ENCODE assay signal across 8 cellular contexts in genomic region chr11:100925935-100926334, GRCh38.
DNase-seq lines count a peak whose midpoint lies in the region; ATAC-seq, FAIRE-seq and TF ChIP-seq lines count a peak whose summit lies in the region.

No MANE protein-coding gene starts in this region.

- no peak overlapping the region for H3K4me3 ChIP-seq in A549
- H3K4me3 ChIP-seq in adipocyte (ENCODE audit: low read length), result no peak overlapping the region
- H3K4me3 ChIP-seq in coronary artery, result no peak overlapping the region

- TF ChIP-seq POLR2A in A549 (IDR thresholded peaks at IDR 0.05; ENCODE audit: low read length), result no peak

- no peak for TF ChIP-seq CTCF in A549 (IDR thresholded peaks at IDR 0.05)
- TF ChIP-seq CTCF in coronary artery (IDR thresholded peaks at IDR 0.05), result no peak

- no peaks in the 10 kb centered on the region for H3K27me3 ChIP-seq in adipocyte (replicated peaks; ENCODE audit: control insufficient read depth, insufficient read depth, low read length)

- H3K4me1 ChIP-seq in A549 (peaks cover 5% of the 10 kb centered on the region; the same call in 2 of the 3 replicates), adipocyte (ENCODE audit: control insufficient read depth, insufficient read depth, low read length) (peaks cover 2% of the 10 kb centered on the region)

- no peaks in the 10 kb centered on the region for H3K36me3 ChIP-seq in adipocyte (ENCODE audit: control insufficient read depth, insufficient read depth, low read length, severe bottlenecking)

- ATAC-seq in A549 (no peak; a peak in 2 of 6 replicates), GM19455 (IDR thresholded peaks at IDR 0.05; ENCODE audit: unreplicated experiment) (peak; percentile 76), HG03159 (IDR thresholded peaks at IDR 0.05; ENCODE audit: unreplicated experiment) (peak; percentile 90)

- peak in 1 of 2 experiments; percentile 41 for DNase-seq in A549 (ENCODE audit: low read depth in 1 of 2, low spot score in 1 of 2)
- peak; percentile 34 for DNase-seq in adipocyte (ENCODE audit: low read depth)
- no peak for DNase-seq in NCI-H1694 (lab: John Stamatoyannopoulos, UW)
- no peak for DNase-seq in coronary artery (ENCODE audit: low spot score)
- DNase-seq in NCI-H510A (lab: John Stamatoyannopoulos, UW), result no peak
- DNase-seq in inferior parietal cortex (ENCODE audit: extremely low spot score), result no peak

- H3K27ac ChIP-seq in A549 (no peak overlapping the region), coronary artery (no peak overlapping the region)

- H3K4me2 ChIP-seq in A549, result no peak overlapping the region

- WGBS in A549 (ENCODE audit: missing lambda C conversion rate), result 25% methylated on average over 3 of the region's 3 CpGs

- H3K9ac ChIP-seq in adipocyte (ENCODE audit: low read length), result no peak overlapping the region

- POLR2A ChIA-PET in A549 (lab: Yijun Ruan, JAX), result no interaction called here

- FAIRE-seq in A549 (lab: Jason Lieb, UNC), result no peak

- TF ChIP-seq RAD21 in A549 (conservative IDR thresholded peaks at IDR 0.05 in 1 of 2, IDR thresholded peaks at IDR 0.05 in 1 of 2), result no peak

- TF ChIP-seq EP300 in A549 (IDR thresholded peaks at IDR 0.05), result no peak

- CTCF ChIA-PET in A549 (lab: Yijun Ruan, JAX), result interaction anchor here (1.3 to 1.9 kb wide), 4 partner anchors 71 to 349 kb away, joined by 3 to 9 read pairs (median 4); no protein-coding TSS in a partner anchor

- H3K9me3 ChIP-seq in A549, result no peaks in the 10 kb centered on the region
- no peaks in the 10 kb centered on the region for H3K9me3 ChIP-seq in adipocyte (ENCODE audit: control insufficient read depth, low read length)

TF ChIP-seq in A549, 52 proteins besides CTCF, POLR2A, EP300 and RAD21:
- no peak for TF ChIP-seq MAZ (IDR thresholded peaks at IDR 0.05; ENCODE audit: borderline replicate concordance, low read depth, low read length)
- TF ChIP-seq GATA3 (IDR thresholded peaks at IDR 0.05; ENCODE audit: borderline replicate concordance), result no peak
- TF ChIP-seq PHF8 (IDR thresholded peaks at IDR 0.05; ENCODE audit: borderline replicate concordance, low read depth), result no peak
- no peak for TF ChIP-seq ELK1 (IDR thresholded peaks at IDR 0.05; ENCODE audit: low read depth, low read length)
- peak; percentile 38; the same call in 1 of the 2 replicates for TF ChIP-seq JUNB (IDR thresholded peaks at IDR 0.05)
- no peak for TF ChIP-seq ZNF302 (CRISPR knock-in tag; IDR thresholded peaks at IDR 0.05)
- peak; percentile 54; the same call in 1 of the 2 replicates for TF ChIP-seq FOSL2 (IDR thresholded peaks at IDR 0.05)
- peak; percentile 85 for TF ChIP-seq FOSL2 (CRISPR knock-in tag; IDR thresholded peaks at IDR 0.05)
- TF ChIP-seq RARB (CRISPR knock-in tag; IDR thresholded peaks at IDR 0.05), result no peak
- TF ChIP-seq SREBF2 (IDR thresholded peaks at IDR 0.05), result no peak
- TF ChIP-seq, protein P1, sequence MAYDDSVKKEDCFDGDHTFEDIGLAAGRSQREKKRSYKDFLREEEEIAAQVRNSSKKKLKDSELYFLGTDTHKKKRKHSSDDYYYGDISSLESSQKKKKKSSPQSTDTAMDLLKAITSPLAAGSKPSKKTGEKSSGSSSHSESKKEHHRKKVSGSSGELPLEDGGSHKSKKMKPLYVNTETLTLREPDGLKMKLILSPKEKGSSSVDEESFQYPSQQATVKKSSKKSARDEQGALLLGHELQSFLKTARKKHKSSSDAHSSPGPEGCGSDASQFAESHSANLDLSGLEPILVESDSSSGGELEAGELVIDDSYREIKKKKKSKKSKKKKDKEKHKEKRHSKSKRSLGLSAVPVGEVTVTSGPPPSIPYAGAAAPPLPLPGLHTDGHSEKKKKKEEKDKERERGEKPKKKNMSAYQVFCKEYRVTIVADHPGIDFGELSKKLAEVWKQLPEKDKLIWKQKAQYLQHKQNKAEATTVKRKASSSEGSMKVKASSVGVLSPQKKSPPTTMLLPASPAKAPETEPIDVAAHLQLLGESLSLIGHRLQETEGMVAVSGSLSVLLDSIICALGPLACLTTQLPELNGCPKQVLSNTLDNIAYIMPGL (CRISPR knock-in tag; IDR thresholded peaks at IDR 0.05; ENCODE audit: borderline replicate concordance), result no peak
- no peak for TF ChIP-seq FOXS1 (CRISPR knock-in tag; IDR thresholded peaks at IDR 0.05)
- TF ChIP-seq ATOH8 (CRISPR knock-in tag; IDR thresholded peaks at IDR 0.05; ENCODE audit: low read depth), result no peak
- TF ChIP-seq RFX5 (IDR thresholded peaks at IDR 0.05), result no peak
- TF ChIP-seq, protein P2, sequence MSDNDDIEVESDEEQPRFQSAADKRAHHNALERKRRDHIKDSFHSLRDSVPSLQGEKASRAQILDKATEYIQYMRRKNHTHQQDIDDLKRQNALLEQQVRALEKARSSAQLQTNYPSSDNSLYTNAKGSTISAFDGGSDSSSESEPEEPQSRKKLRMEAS (IDR thresholded peaks at IDR 0.05), result no peak

Comparison
In these comparisons a context has a peak if more than half of its experiments do, and no peak if none do; other contexts are left out.
1. ATAC-seq: peak in GM19455 (single experiment) and HG03159 (single experiment); none in A549 (0 of 2).